1 cellular context compared by ENCODE assay signal in genomic region chr20:47133809-47134456, GRCh38.
TF ChIP-seq lines count a peak whose summit lies in the region.

No MANE protein-coding gene starts in this region.

TF ChIP-seq in GM23338, 12 proteins besides CTCF, POLR2A, EP300 and RAD21 (continued from another document):
- TF ChIP-seq ZNF462 (CRISPR knock-in tag; IDR thresholded peaks at IDR 0.05) (no peak), EZH2 (IDR thresholded peaks at IDR 0.05; ENCODE audit: low read depth, unreplicated experiment) (no peak), NANOG (IDR thresholded peaks at IDR 0.05; ENCODE audit: borderline replicate concordance) (no peak), ZNF331 (CRISPR knock-in tag; IDR thresholded peaks at IDR 0.05; ENCODE audit: low read depth) (no peak), POLR2AphosphoS5 (IDR thresholded peaks at IDR 0.05; ENCODE audit: low read depth) (no peak), JUNB (IDR thresholded peaks at IDR 0.05; ENCODE audit: unreplicated experiment) (no peak), CREB1 (CRISPR knock-in tag; IDR thresholded peaks at IDR 0.05; ENCODE audit: low read depth) (no peak), ZNF114 (CRISPR knock-in tag; IDR thresholded peaks at IDR 0.05) (no peak)
